11 cellular contexts compared by ENCODE assay signal in the genomic region with DNA sequence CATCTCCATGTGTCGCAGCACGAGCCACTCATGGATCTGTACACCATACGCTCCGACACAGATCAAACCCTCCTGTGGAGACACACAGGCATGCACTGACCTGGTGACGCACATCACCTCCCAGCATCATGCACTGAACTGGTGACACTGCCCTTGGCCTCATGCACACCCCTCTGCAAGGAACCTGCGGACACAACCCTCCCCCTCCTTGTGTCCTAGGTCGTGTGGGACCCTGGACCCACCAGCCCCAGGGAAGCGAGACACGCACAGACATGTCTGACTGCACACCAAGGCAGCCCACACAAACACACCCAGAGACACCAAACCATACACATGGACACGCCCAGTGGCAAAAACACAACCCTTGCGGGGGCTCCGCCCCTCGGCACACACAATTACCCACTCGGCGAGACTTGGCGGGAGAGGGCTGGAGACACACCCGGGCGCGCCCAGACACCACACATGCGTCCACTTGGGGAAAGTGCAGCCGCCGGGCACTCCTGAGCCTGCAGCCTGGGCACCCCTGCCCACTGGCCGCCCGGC. TPM values are rescaled to one million over a fixed set of nuclear protein-coding genes. Genes with fewer than 3 reads are reported as not detected.
A peak's percentile ranks its signal among the peaks of the same experiment; 100 is the strongest.
DNase-seq lines count a peak whose midpoint lies in the region; ATAC-seq, FAIRE-seq and TF ChIP-seq lines count a peak whose summit lies in the region.
"Had no signal": no experiment of that assay in that cellular context is flagged by ENCODE, and none has a peak within 500 bp of the region (broad histone marks: within the 10 kb centered on the region; RNA-seq: fewer than 3 reads in every experiment).

No MANE protein-coding gene starts in this region.

- H3K4me1 ChIP-seq in DOHH2 (ENCODE audit: control insufficient read depth, low read length) (peaks cover 70% of the 10 kb centered on the region), mucosa of descending colon (ENCODE audit: low read depth) (peaks cover 28% of the 10 kb centered on the region)

- H3K4me3 ChIP-seq in DOHH2 (ENCODE audit: low read length) (peak overlapping the region; percentile 94), mucosa of descending colon (no peak overlapping the region)

- no peaks in the 10 kb centered on the region for H3K27me3 ChIP-seq in DOHH2 (ENCODE audit: control insufficient read depth, low read length)

- FAIRE-seq in D721Med (lab: Jason Lieb, UNC), result no peak

- H3K79me2 ChIP-seq in DOHH2 (ENCODE audit: control insufficient read depth, low read length), result peaks cover 37% of the 10 kb centered on the region

- peak overlapping the region; percentile 95 for H3K27ac ChIP-seq in DOHH2 (ENCODE audit: low read depth, low read length)
- H3K27ac ChIP-seq in caudate nucleus (ENCODE audit: low read depth, low read length), result no peak overlapping the region

- H3K4me2 ChIP-seq in DOHH2 (ENCODE audit: low read length), result peak overlapping the region; percentile 90

- no peaks in the 10 kb centered on the region for H4K20me1 ChIP-seq in DOHH2 (ENCODE audit: control insufficient read depth, insufficient read depth, low read depth, low read length)

- peaks cover 27% of the 10 kb centered on the region for H3F3A ChIP-seq in DOHH2 (ENCODE audit: control insufficient read depth, insufficient read depth)

- DNase-seq in activated CD8-positive, alpha-beta T cell treated with anti-CD3 and anti-CD28 coated beads for 36 hours, result peak; percentile 47
- DNase-seq in mucosa of descending colon (peak; percentile 77 to 90 (median 84)), dermis blood vessel endothelial cell (no peak), caudate nucleus (lab: John Stamatoyannopoulos, UW) (no peak), D721Med (ENCODE audit: insufficient read length, low spot score) (no peak)
- DNase-seq: DMS79 treated with DMSO at 0.1 percent for 48 hours, NCI-H524 treated with DMSO at 0.1 percent for 48 hours, T1000 had no signal

- H3K27me3 Mint-ChIP-seq in activated CD8-positive, alpha-beta T cell treated with anti-CD3 and anti-CD28 coated beads for 36 hours, result peaks cover 3% of the 10 kb centered on the region
- H3K27me3 Mint-ChIP-seq: activated naive CD4-positive, alpha-beta T cell treated with anti-CD3 and anti-CD28 coated beads, Interleukin-2, amount 50 U/mL, for 24 hours had no signal

- peaks cover 53% of the 10 kb centered on the region for H3K4me1 Mint-ChIP-seq in activated CD8-positive, alpha-beta T cell treated with anti-CD3 and anti-CD28 coated beads for 36 hours (ENCODE audit: low read depth)

- CTCF ChIA-PET in activated CD8-positive, alpha-beta T cell treated with anti-CD3 and anti-CD28 coated beads for 36 hours (lab: Charles Lee), result interaction anchor here (8.3 kb wide), 1 partner anchor 16 kb away, joined by 122 read pairs; no protein-coding TSS in a partner anchor

- H3K9me3 ChIP-seq in DOHH2 (ENCODE audit: control insufficient read depth, insufficient read depth, low read length) (no peaks in the 10 kb centered on the region), mucosa of descending colon (no peaks in the 10 kb centered on the region)

- H3K36me3 Mint-ChIP-seq in activated CD8-positive, alpha-beta T cell treated with anti-CD3 and anti-CD28 coated beads for 36 hours (ENCODE audit: low read depth), result peaks cover 15% of the 10 kb centered on the region
- H3K36me3 Mint-ChIP-seq: activated naive CD4-positive, alpha-beta T cell treated with anti-CD3 and anti-CD28 coated beads, Interleukin-2, amount 50 U/mL, for 24 hours had no signal

- H3K36me3 ChIP-seq in DOHH2 (ENCODE audit: control insufficient read depth, low read length) (peaks cover 10% of the 10 kb centered on the region), mucosa of descending colon (ENCODE audit: low read depth) (no peaks in the 10 kb centered on the region)

- H3K9me3 Mint-ChIP-seq in activated CD8-positive, alpha-beta T cell treated with anti-CD3 and anti-CD28 coated beads for 36 hours, result peaks cover 2% of the 10 kb centered on the region
- H3K9me3 Mint-ChIP-seq: activated naive CD4-positive, alpha-beta T cell treated with anti-CD3 and anti-CD28 coated beads, Interleukin-2, amount 50 U/mL, for 24 hours had no signal

- intact Hi-C loops in activated CD8-positive, alpha-beta T cell treated with anti-CD3 and anti-CD28 coated beads for 36 hours (cut with micrococcal nuclease), result loop anchor here (10.0 kb wide), 1 partner anchor 108 kb away; the partner anchor contains the start of gene PLAUR
- intact Hi-C loops in mucosa of descending colon (cut with DNase I, micrococcal nuclease), result loop anchor here (5.0 kb wide), 1 partner anchor 35 kb away; no protein-coding TSS in a partner anchor

- H3K9me2 ChIP-seq in DOHH2 (replicated peaks; ENCODE audit: control insufficient read depth, low read length), result no peaks in the 10 kb centered on the region

- H3K4me3 Mint-ChIP-seq in activated CD8-positive, alpha-beta T cell treated with anti-CD3 and anti-CD28 coated beads for 36 hours, result peak overlapping the region; percentile 72

- POLR2A ChIA-PET in activated CD8-positive, alpha-beta T cell treated with anti-CD3 and anti-CD28 coated beads for 36 hours (lab: Charles Lee), result interaction anchor here (3.2 to 8.5 kb wide), 2 partner anchors 18 to 29 kb away, joined by 50 to 137 read pairs; partner anchors contain the start of gene SMG9

- peak overlapping the region; percentile 83 for H3K27ac Mint-ChIP-seq in activated CD8-positive, alpha-beta T cell treated with anti-CD3 and anti-CD28 coated beads for 36 hours

- TF ChIP-seq CTCF in DOHH2 (IDR thresholded peaks at IDR 0.05; ENCODE audit: low read depth, low read length, poor library complexity, severe bottlenecking), result peak; percentile 10
- no peak for TF ChIP-seq CTCF in activated CD8-positive, alpha-beta T cell treated with anti-CD3 and anti-CD28 coated beads for 36 hours (IDR thresholded peaks at IDR 0.05)
- TF ChIP-seq CTCF in mucosa of descending colon (IDR thresholded peaks at IDR 0.05), result no peak
- no peak for TF ChIP-seq CTCF in D721Med (IDR thresholded peaks at IDR 0.05; ENCODE audit: insufficient read depth, missing control alignments)

- ATAC-seq in HG03439 (IDR thresholded peaks at IDR 0.05; ENCODE audit: unreplicated experiment) (peak; percentile 36), mucosa of descending colon (peak; percentile 35)
- ATAC-seq in activated CD8-positive, alpha-beta T cell treated with anti-CD3 and anti-CD28 coated beads for 36 hours, result no peak

RNA-seq across cellular contexts. Expression of gene KCNN4, which starts 2.0 kb away (rescaled TPM):
- total RNA-seq in activated CD8-positive, alpha-beta T cell treated with anti-CD3 and anti-CD28 coated beads for 36 hours, result 10 to 100 TPM; 49.5 to 49.6 TPM
- total RNA-seq in mucosa of descending colon (10 to 100 TPM; 14.9 to 36.2 (median 36.1) TPM), dermis blood vessel endothelial cell (0.09 and 0.51 TPM in 2 replicates)

RNA-seq across cellular contexts. Expression of gene LYPD5, which starts 19.5 kb away (rescaled TPM):
- total RNA-seq in activated CD8-positive, alpha-beta T cell treated with anti-CD3 and anti-CD28 coated beads for 36 hours, result under 1 TPM; 0.51 to 0.61 TPM
- 1 to 10 TPM in 2 of 3 donors, under 1 TPM in 1; 0.61 to 4.8 (median 3.9) TPM for total RNA-seq in mucosa of descending colon
- 0.09 and 0.17 TPM in 2 replicates for total RNA-seq in dermis blood vessel endothelial cell

RNA-seq across cellular contexts. Expression of gene SMG9, which starts 28.0 kb away (rescaled TPM):
- total RNA-seq in activated CD8-positive, alpha-beta T cell treated with anti-CD3 and anti-CD28 coated beads for 36 hours, result 10 to 100 TPM; 48.9 to 53.1 TPM
- total RNA-seq in mucosa of descending colon, result 10 to 100 TPM; 32.2 to 41.4 (median 34.7) TPM
- 8.8 and 9.0 TPM in 2 replicates for total RNA-seq in dermis blood vessel endothelial cell

RNA-seq across cellular contexts. Expression of gene ZNF283, which starts 44.4 kb away (rescaled TPM):
- total RNA-seq in activated CD8-positive, alpha-beta T cell treated with anti-CD3 and anti-CD28 coated beads for 36 hours, result 1 to 10 TPM; 6.6 to 7.2 TPM
- total RNA-seq in mucosa of descending colon (10 to 100 TPM in 2 of 3 donors, 1 to 10 TPM in 1; 7.6 to 21.8 (median 14.1) TPM), dermis blood vessel endothelial cell (10.9 and 11.1 TPM in 2 replicates)

Comparison
In these comparisons a context has a peak if more than half of its experiments do, and no peak if none do; other contexts are left out.
1. DNase-seq: peak in activated CD8-positive, alpha-beta T cell treated with anti-CD3 and anti-CD28 coated beads for 36 hours (single experiment) and mucosa of descending colon (3 of 3); none in dermis blood vessel endothelial cell (single experiment), caudate nucleus (0 of 61) and D721Med (single experiment).
2. RNA of gene KCNN4, which starts 2.0 kb away (total RNA-seq): 49.5 to 49.6 TPM in activated CD8-positive, alpha-beta T cell treated with anti-CD3 and anti-CD28 coated beads for 36 hours and 14.9 to 36.2 TPM in mucosa of descending colon; 0.09 to 0.51 TPM in dermis blood vessel endothelial cell; every median in the first group is over 10 times any median in the second.